In genomic region chr3:8556470-8556869, GRCh38 we compare ENCODE assay signal across 28 cellular contexts. TPM values are rescaled to one million over a fixed set of nuclear protein-coding genes. Genes with fewer than 3 reads are reported as not detected.
DNase-seq lines count a peak whose midpoint lies in the region; ATAC-seq and TF ChIP-seq lines count a peak whose summit lies in the region.
"Had no signal": no experiment of that assay in that cellular context is flagged by ENCODE, and none has a peak within 500 bp of the region (broad histone marks: within the 10 kb centered on the region; RNA-seq: fewer than 3 reads in every experiment).

No MANE protein-coding gene starts in this region.

- H3K9me3 Mint-ChIP-seq in chondrocyte (ENCODE audit: low read depth): peaks cover 2% of the 10 kb centered on the region
- H3K9me3 Mint-ChIP-seq in nephron: no peaks in the 10 kb centered on the region
- H3K9me3 Mint-ChIP-seq: activated B cell treated with CpG ODN at 0.5 μM for 24 hours; activated naive CD8-positive, alpha-beta T cell treated with anti-CD3 and anti-CD28 coated beads, Interleukin-2, amount 50 U/mL, for 24 hours; IgD-negative memory B cell; memory B cell had no signal

- peaks cover 45% of the 10 kb centered on the region for H3K36me3 Mint-ChIP-seq in chondrocyte (ENCODE audit: low read depth)
- H3K36me3 Mint-ChIP-seq in nephron (ENCODE audit: low read depth): peaks cover 14% of the 10 kb centered on the region
- H3K36me3 Mint-ChIP-seq: activated CD8-positive, alpha-beta memory T cell treated with anti-CD3 and anti-CD28 coated beads, Interleukin-2, amount 10 ng/mL, durations not matched to agents 7 days and 5 days; memory B cell; naive B cell had no signal

- DNase-seq in NCI-H526 treated with DMSO at 0.1 percent for 48 hours (lab: John Stamatoyannopoulos, UW) (peak; percentile 22), chondrocyte (ENCODE audit: low spot score) (no peak), testis (no peak), ecto neural progenitor cell (ENCODE audit: low spot score) (no peak), cerebellar cortex (ENCODE audit: low spot score) (no peak)
- DNase-seq: activated B cell treated with CpG ODN at 0.5 μM for 24 hours; activated CD8-positive, alpha-beta memory T cell treated with anti-CD3 and anti-CD28 coated beads, Interleukin-2, amount 10 ng/mL, durations not matched to agents 7 days and 5 days; activated naive CD8-positive, alpha-beta T cell treated with anti-CD3 and anti-CD28 coated beads, Interleukin-2, amount 50 U/mL, for 24 hours; activated T-cell treated with anti-CD3 and anti-CD28 coated beads, Interleukin-2, amount 50 U/mL, for 48 hours; body of pancreas; CD4-positive, CD25-positive, alpha-beta regulatory T cell; effector CD4-positive, alpha-beta T cell; head of caudate nucleus; naive B cell; NCI-H510A treated with DMSO at 0.1 percent for 48 hours; PC-9; Right ventricle myocardium superior; stimulated activated CD4-positive, alpha-beta T cell treated with anti-CD3 and anti-CD28 coated beads, Interleukin-12 subunit alpha, Interleukin-12 subunit beta, amount 100 ng/mL, for 4 hours; stimulated activated CD4-positive, alpha-beta T cell treated with anti-CD3 and anti-CD28 coated beads, Interleukin-4, amount 100 ng/mL, for 1 hour; substantia nigra had no signal

- H3K27ac Mint-ChIP-seq in chondrocyte (ENCODE audit: unreplicated experiment) (peak overlapping the region; percentile 99), nephron (peak overlapping the region; percentile 89 to 96 (median 95))
- H3K27ac Mint-ChIP-seq: activated B cell treated with CpG ODN at 0.5 μM for 24 hours; activated CD8-positive, alpha-beta memory T cell treated with anti-CD3 and anti-CD28 coated beads, Interleukin-2, amount 10 ng/mL, durations not matched to agents 7 days and 5 days; activated naive CD8-positive, alpha-beta T cell treated with anti-CD3 and anti-CD28 coated beads, Interleukin-2, amount 50 U/mL, for 24 hours; CD4-positive, CD25-positive, alpha-beta regulatory T cell; memory B cell; naive B cell had no signal

- H3K4me1 ChIP-seq in testis: peaks cover 43% of the 10 kb centered on the region
- H3K4me1 ChIP-seq: HAP-1 had no signal

- H3K27ac ChIP-seq in testis: peak overlapping the region; percentile 1 to 64
- H3K27ac ChIP-seq: body of pancreas, epithelial cell of prostate, PC-9 had no signal

- intact Hi-C loops in testis (cut with DNase I; ENCODE audit: low total_unique reads): no loop called here

- H3K27me3 Mint-ChIP-seq in chondrocyte (ENCODE audit: low read depth): no peaks in the 10 kb centered on the region
- peaks cover 3% of the 10 kb centered on the region for H3K27me3 Mint-ChIP-seq in nephron (ENCODE audit: low read depth)
- H3K27me3 Mint-ChIP-seq: activated B cell treated with CpG ODN at 0.5 μM for 24 hours; activated CD8-positive, alpha-beta memory T cell treated with anti-CD3 and anti-CD28 coated beads, Interleukin-2, amount 10 ng/mL, durations not matched to agents 7 days and 5 days; activated naive CD8-positive, alpha-beta T cell treated with anti-CD3 and anti-CD28 coated beads, Interleukin-2, amount 50 U/mL, for 24 hours; CD4-positive, CD25-positive, alpha-beta regulatory T cell; IgD-negative memory B cell; memory B cell had no signal

- TF ChIP-seq CTCF in chondrocyte (IDR thresholded peaks at IDR 0.05) (no peak), nephron (IDR thresholded peaks at IDR 0.05; ENCODE audit: unreplicated experiment in 3 of 3) (no peak), testis (IDR thresholded peaks at IDR 0.05) (no peak)

- ATAC-seq in GM19035 (IDR thresholded peaks at IDR 0.05; ENCODE audit: unreplicated experiment) (no peak), GM19351 (IDR thresholded peaks at IDR 0.05; ENCODE audit: unreplicated experiment) (no peak)
- ATAC-seq: activated CD8-positive, alpha-beta memory T cell treated with anti-CD3 and anti-CD28 coated beads, Interleukin-2, amount 10 ng/mL, durations not matched to agents 7 days and 5 days; activated naive CD8-positive, alpha-beta T cell treated with anti-CD3 and anti-CD28 coated beads, Interleukin-2, amount 50 U/mL, for 24 hours; body of pancreas; GM12878 had no signal

- H3K4me1 Mint-ChIP-seq in chondrocyte (ENCODE audit: low read depth) (peaks cover 93% of the 10 kb centered on the region), nephron (peaks cover 81% of the 10 kb centered on the region)
- H3K4me1 Mint-ChIP-seq: activated B cell treated with CpG ODN at 0.5 μM for 24 hours; activated CD8-positive, alpha-beta memory T cell treated with anti-CD3 and anti-CD28 coated beads, Interleukin-2, amount 10 ng/mL, durations not matched to agents 7 days and 5 days; activated naive CD8-positive, alpha-beta T cell treated with anti-CD3 and anti-CD28 coated beads, Interleukin-2, amount 50 U/mL, for 24 hours; CD4-positive, CD25-positive, alpha-beta regulatory T cell; IgD-negative memory B cell; memory B cell; naive B cell had no signal

- H3K4me3 Mint-ChIP-seq in chondrocyte (ENCODE audit: unreplicated experiment): no peak overlapping the region
- peak overlapping the region in 1 of 3 experiments; percentile 18 for H3K4me3 Mint-ChIP-seq in nephron
- H3K4me3 Mint-ChIP-seq: activated B cell treated with CpG ODN at 0.5 μM for 24 hours; activated CD8-positive, alpha-beta memory T cell treated with anti-CD3 and anti-CD28 coated beads, Interleukin-2, amount 10 ng/mL, durations not matched to agents 7 days and 5 days; activated naive CD8-positive, alpha-beta T cell treated with anti-CD3 and anti-CD28 coated beads, Interleukin-2, amount 50 U/mL, for 24 hours; CD4-positive, CD25-positive, alpha-beta regulatory T cell; IgD-negative memory B cell; memory B cell; naive B cell had no signal

- 71 to 78% methylated on average over 5 of the region's 5 CpGs for WGBS in testis, 2 donors

- no peaks in the 10 kb centered on the region for H3K36me3 ChIP-seq in testis (ENCODE audit: low read depth, missing control alignments)
- H3K36me3 ChIP-seq: HAP-1 had no signal

- H3K9me3 ChIP-seq in testis: no peaks in the 10 kb centered on the region
- H3K9me3 ChIP-seq: body of pancreas, HAP-1 had no signal

- no peaks in the 10 kb centered on the region for H3K27me3 ChIP-seq in testis
- H3K27me3 ChIP-seq: body of pancreas had no signal

- TF ChIP-seq POLR2A in testis (IDR thresholded peaks at IDR 0.05): no peak

- H3K4me3 ChIP-seq in testis: no peak overlapping the region
- H3K4me3 ChIP-seq: body of pancreas, GM12878, HAP-1, PC-9 had no signal

RNA-seq across cellular contexts. Expression of gene LMCD1, which starts 54.8 kb away (rescaled TPM):
- total RNA-seq in chondrocyte (260 to 268 TPM (median 263 TPM) in 3 replicates), testis (100 to 1,000 TPM in 1 of 2 donors, 10 to 100 TPM in 1; 47.9 to 103 TPM)
- polyA plus RNA-seq in testis (ENCODE audit: insufficient read depth, low read depth, low replicate concordance): 53.3 TPM
